In genomic region chr1:1419812-1420653, GRCh38 we compare ENCODE assay signal across 9 cellular contexts. TPM values are rescaled to one million over a fixed set of nuclear protein-coding genes. Genes with fewer than 3 reads are reported as not detected.
A peak's percentile ranks its signal among the peaks of the same experiment; 100 is the strongest.
DNase-seq lines count a peak whose midpoint lies in the region; ATAC-seq and TF ChIP-seq lines count a peak whose summit lies in the region.
"Had no signal": no experiment of that assay in that cellular context is flagged by ENCODE, and none has a peak within 500 bp of the region (broad histone marks: within the 10 kb centered on the region; RNA-seq: fewer than 3 reads in every experiment).

No MANE protein-coding gene starts in this region.

- H3K23ac ChIP-seq in IMR-90 (ENCODE audit: low read depth, low read length), result no peak overlapping the region

- no peak overlapping the region for H2AK9ac ChIP-seq in IMR-90 (replicated peaks; ENCODE audit: low read depth, low read length, poor library complexity)

- H3K4me1 Mint-ChIP-seq in Caco-2 (ENCODE audit: low read depth, unreplicated experiment), result no peaks in the 10 kb centered on the region

- H2AFZ ChIP-seq in IMR-90 (replicated peaks; ENCODE audit: low read length, poor library complexity), result peak overlapping the region; percentile 86

- H2BK15ac ChIP-seq in IMR-90 (ENCODE audit: low read depth, low read length), result no peak overlapping the region

- no peak overlapping the region for H2BK5ac ChIP-seq in IMR-90 (ENCODE audit: low read depth, low read length, poor library complexity, severe bottlenecking)

- intact Hi-C loops in IMR-90 (cut with micrococcal nuclease) (no loop called here), colonic mucosa (cut with DNase I) (no loop called here), left lung (cut with DNase I) (no loop called here), Caco-2 (cut with micrococcal nuclease; ENCODE audit: unreplicated experiment) (no loop called here)

- no peak for TF ChIP-seq POLR2A in IMR-90 (IDR thresholded peaks at IDR 0.05; ENCODE audit: low read depth, low read length)

- H2BK20ac ChIP-seq in IMR-90 (ENCODE audit: low read depth, low read length), result no peak overlapping the region

- no peak overlapping the region for H2AK5ac ChIP-seq in IMR-90 (ENCODE audit: low read depth, low read length)

- no peaks in the 10 kb centered on the region for H3K9me3 ChIP-seq in IMR-90 (ENCODE audit: control insufficient read depth, insufficient read depth, low read length)
- H3K9me3 ChIP-seq in colonic mucosa, result no peaks in the 10 kb centered on the region
- H3K9me3 ChIP-seq in left lung, result no peaks in the 10 kb centered on the region
- H3K9me3 ChIP-seq in stomach smooth muscle (ENCODE audit: control insufficient read depth in 2 of 2, low read length in 2 of 2), result no peaks in the 10 kb centered on the region
- no peaks in the 10 kb centered on the region for H3K9me3 ChIP-seq in Caco-2
- H3K9me3 ChIP-seq: SJCRH30 had no signal

- TF ChIP-seq CTCF in IMR-90 (conservative IDR thresholded peaks at IDR 0.05; ENCODE audit: low read depth, low read length) (no peak), colonic mucosa (IDR thresholded peaks at IDR 0.05) (no peak), left lung (IDR thresholded peaks at IDR 0.05) (no peak), Caco-2 (IDR thresholded peaks at IDR 0.05; ENCODE audit: insufficient read depth in 1 of 2, low read depth in 1 of 2, low read length in 1 of 2, severe bottlenecking in 1 of 2, unreplicated experiment in 1 of 2) (no peak)

- no peak overlapping the region for H3K4ac ChIP-seq in IMR-90 (ENCODE audit: low read depth, low read length)

- CTCF ChIA-PET in IMR-90 (lab: Yijun Ruan, JAX) (no interaction called here), Caco-2 (lab: Charles Lee) (interaction anchor here (0.5 kb wide), 1 partner anchor 86 kb away, joined by 3 read pairs; no protein-coding TSS in a partner anchor)

- H3K4me1 ChIP-seq in IMR-90 (ENCODE audit: control insufficient read depth, insufficient read depth, low read length) (peaks cover 3% of the 10 kb centered on the region; the same call in 1 of the 2 replicates), colonic mucosa (no peaks in the 10 kb centered on the region), left lung (peaks cover 0 to 18% of the 10 kb centered on the region in 2 donors), stomach smooth muscle (ENCODE audit: control insufficient read depth, insufficient read depth, low read length) (peaks cover 16% of the 10 kb centered on the region), Caco-2 (peaks cover 25% of the 10 kb centered on the region)

- 27% methylated on average over 67 of the region's 112 CpGs; no CpG with 5 or more reads in 1 of the 2 experiments for WGBS in IMR-90 (ENCODE audit: extremely low coverage in 2 of 2, insufficient read length in 1 of 2), 2 experiments

- H4K8ac ChIP-seq in IMR-90 (ENCODE audit: low read depth in 2 of 2, low read length in 2 of 2), result no peak overlapping the region

- peak; percentile 64 for ATAC-seq in IMR-90 (ENCODE audit: low read depth)
- peak; percentile 58 for ATAC-seq in left lung
- no peak for ATAC-seq in HG03139 (IDR thresholded peaks at IDR 0.05; ENCODE audit: unreplicated experiment)

- no peak overlapping the region for H3K56ac ChIP-seq in IMR-90 (ENCODE audit: extremely low read depth, insufficient read depth, low read length)

- no peaks in the 10 kb centered on the region for H3K9me3 Mint-ChIP-seq in Caco-2 (ENCODE audit: unreplicated experiment)

- H3K36me3 ChIP-seq in IMR-90 (ENCODE audit: control insufficient read depth, insufficient read depth, low read length) (no peaks in the 10 kb centered on the region), colonic mucosa (no peaks in the 10 kb centered on the region), left lung (no peaks in the 10 kb centered on the region), stomach smooth muscle (ENCODE audit: control insufficient read depth in 2 of 2, insufficient read depth in 2 of 2, low read length in 2 of 2) (no peaks in the 10 kb centered on the region), Caco-2 (ENCODE audit: control insufficient read depth, insufficient read depth, low read length) (no peaks in the 10 kb centered on the region)
- H3K36me3 ChIP-seq: SJCRH30 had no signal

- H3K4me3 Mint-ChIP-seq in Caco-2 (ENCODE audit: unreplicated experiment), result no peak overlapping the region

- H3K4me3 ChIP-seq in IMR-90 (ENCODE audit: insufficient read depth, low read depth, low read length), result no peak overlapping the region
- H3K4me3 ChIP-seq in colonic mucosa, result peak overlapping the region; percentile 22
- H3K4me3 ChIP-seq in left lung, result peak overlapping the region; percentile 29 to 41
- H3K4me3 ChIP-seq in stomach smooth muscle (ENCODE audit: low read length in 2 of 2), result peak overlapping the region; percentile 4 to 71
- H3K4me3 ChIP-seq in Caco-2 (ENCODE audit: low read depth, low read length), result no peak overlapping the region

- H3K36me3 Mint-ChIP-seq in Caco-2 (ENCODE audit: insufficient read depth, unreplicated experiment), result no peaks in the 10 kb centered on the region

- no peaks in the 10 kb centered on the region for H3K27me3 Mint-ChIP-seq in Caco-2 (ENCODE audit: insufficient read depth, unreplicated experiment)

- H3K9me1 ChIP-seq in IMR-90 (ENCODE audit: insufficient read depth, low read length), result no peaks in the 10 kb centered on the region

- H3K9ac ChIP-seq in IMR-90 (ENCODE audit: low read depth, low read length), result no peak overlapping the region
- H3K9ac ChIP-seq in colonic mucosa (ENCODE audit: low read depth in 2 of 2, low read length in 2 of 2), result peak overlapping the region in 1 of 2 donors; percentile 66
- peak overlapping the region; percentile 50 to 80 for H3K9ac ChIP-seq in stomach smooth muscle (ENCODE audit: low read length in 2 of 2)

- POLR2A ChIA-PET in IMR-90 (lab: Charles Lee; ENCODE audit: unreplicated experiment), result no interaction called here
- POLR2A ChIA-PET in Caco-2 (lab: Charles Lee), result no interaction called here

- no peak overlapping the region for H4K91ac ChIP-seq in IMR-90 (ENCODE audit: insufficient read depth, low read depth, low read length)

- H3K79me1 ChIP-seq in IMR-90 (ENCODE audit: low read depth in 1 of 2, low read length in 2 of 2), result no peaks in the 10 kb centered on the region

- no peaks in the 10 kb centered on the region for H4K20me1 ChIP-seq in IMR-90 (ENCODE audit: insufficient read depth, low read length)

- no peak overlapping the region for H3K18ac ChIP-seq in IMR-90 (ENCODE audit: low read depth, low read length)

- H3K27ac ChIP-seq in IMR-90 (ENCODE audit: insufficient read depth, low read length), result no peak overlapping the region
- H3K27ac ChIP-seq in colonic mucosa, result peak overlapping the region; percentile 40
- H3K27ac ChIP-seq in left lung, result peak overlapping the region; percentile 69 to 77
- peak overlapping the region; percentile 53 for H3K27ac ChIP-seq in stomach smooth muscle (ENCODE audit: low read length)

- H3K27ac Mint-ChIP-seq in Caco-2 (ENCODE audit: unreplicated experiment), result no peak overlapping the region

- DNase-seq in IMR-90 (no peak), colonic mucosa (no peak), left lung (peak in 1 of 2 donors; percentile 82), T-helper 9 cell (no peak), Caco-2 (no peak)
- no peak for DNase-seq in activated naive CD4-positive, alpha-beta T cell treated with anti-CD3 and anti-CD28 coated beads, Interleukin-2, amount 50 U/mL, for 16 hours
- DNase-seq: SJCRH30 had no signal

- dilution Hi-C loops in IMR-90 (cut with HindIII; ENCODE audit: low sequenced_read_pairs, unreplicated experiment), result no loop called here

- H3K14ac ChIP-seq in IMR-90 (replicated peaks; ENCODE audit: low read depth, low read length), result no peak overlapping the region

- TF ChIP-seq RAD21 in IMR-90 (IDR thresholded peaks at IDR 0.05; ENCODE audit: low read length), result no peak

- no TSS peak for BruUV-seq in IMR-90 (replicated peaks; lab: Mats Ljungman, UMichigan)
- no TSS peak for BruUV-seq in Caco-2 (replicated peaks; lab: Mats Ljungman, UMichigan)

- H3K27me3 ChIP-seq in IMR-90 (ENCODE audit: control insufficient read depth, insufficient read depth, low read length) (no peaks in the 10 kb centered on the region), colonic mucosa (no peaks in the 10 kb centered on the region), left lung (peaks cover 0 to 23% of the 10 kb centered on the region in 2 donors), stomach smooth muscle (ENCODE audit: control insufficient read depth in 1 of 2, insufficient read depth in 2 of 2, low read length in 2 of 2) (no peaks in the 10 kb centered on the region), Caco-2 (replicated peaks; ENCODE audit: control insufficient read depth, insufficient read depth, low read length) (no peaks in the 10 kb centered on the region)
- H3K27me3 ChIP-seq: SJCRH30 had no signal

- no peak overlapping the region for H2BK120ac ChIP-seq in IMR-90 (ENCODE audit: low read depth, low read length)

- H4K5ac ChIP-seq in IMR-90 (ENCODE audit: low read depth, low read length), result no peak overlapping the region

- H3K4me2 ChIP-seq in IMR-90 (ENCODE audit: low read depth, low read length), result no peak overlapping the region

- in situ Hi-C loops in IMR-90 (cut with MboI; ENCODE audit: low sequenced_read_pairs), result no loop called here

RNA-seq across cellular contexts. Expression of gene ANKRD65, which starts 1.0 kb away (rescaled TPM):
- total RNA-seq in IMR-90 (2012; rRNA removed), result under 0.01 TPM in 1 of 2 replicates, not detected in the other
- 0.09 and 0.11 TPM in 2 replicates for polyA plus RNA-seq in IMR-90 (2012; rRNA removed)
- 0.03 and 0.10 TPM in 2 replicates for polyA plus RNA-seq in IMR-90 (2012; cell fraction: cytosol; rRNA removed)
- 0.17 and 0.24 TPM in 2 replicates for polyA plus RNA-seq in IMR-90 (2012; cell fraction: nucleus; rRNA removed; ENCODE audit: low replicate concordance)
- 1 to 10 TPM in 1 of 2 donors, under 1 TPM in 1; 0.57 to 2.0 TPM for total RNA-seq in colonic mucosa
- total RNA-seq in left lung, result 10 to 100 TPM; 18.4 to 35.2 TPM
- total RNA-seq in Caco-2 (2022), result 1.6 and 3.2 TPM in 2 replicates

RNA-seq across cellular contexts. Expression of gene MRPL20, which starts 12.9 kb away (rescaled TPM):
- 141 and 149 TPM in 2 replicates for total RNA-seq in IMR-90 (2012; rRNA removed)
- polyA plus RNA-seq in IMR-90 (2012; rRNA removed), result 157 and 172 TPM in 2 replicates
- polyA plus RNA-seq in IMR-90 (2012; cell fraction: cytosol; rRNA removed), result 121 and 215 TPM in 2 replicates
- 86.1 and 87.0 TPM in 2 replicates for polyA plus RNA-seq in IMR-90 (2012; cell fraction: nucleus; rRNA removed; ENCODE audit: low replicate concordance)
- total RNA-seq in colonic mucosa, result 100 to 1,000 TPM in 1 of 2 donors, 10 to 100 TPM in 1; 88.1 to 143 TPM
- 100 to 1,000 TPM in 1 of 2 donors, 10 to 100 TPM in 1; 69.5 to 103 TPM for total RNA-seq in left lung
- 109 and 110 TPM in 2 replicates for total RNA-seq in Caco-2 (2022)

RNA-seq across cellular contexts. Expression of gene VWA1, which starts 15.5 kb away (rescaled TPM):
- 0.83 and 1.1 TPM in 2 replicates for total RNA-seq in IMR-90 (2012; rRNA removed)
- polyA plus RNA-seq in IMR-90 (2012; rRNA removed), result 6.1 and 9.2 TPM in 2 replicates
- polyA plus RNA-seq in IMR-90 (2012; cell fraction: cytosol; rRNA removed), result 6.9 and 16.6 TPM in 2 replicates
- polyA plus RNA-seq in IMR-90 (2012; cell fraction: nucleus; rRNA removed; ENCODE audit: low replicate concordance), result 5.7 and 10.7 TPM in 2 replicates
- total RNA-seq in colonic mucosa, result 10 to 100 TPM; 43.5 to 74.0 TPM
- total RNA-seq in left lung, result 100 to 1,000 TPM; 113 to 147 TPM
- total RNA-seq in Caco-2 (2022), result 73.7 and 74.7 TPM in 2 replicates

RNA-seq across cellular contexts. Expression of gene CCNL2, which starts 20.9 kb away (rescaled TPM):
- total RNA-seq in IMR-90 (2012; rRNA removed) (53.9 and 61.1 TPM in 2 replicates), colonic mucosa (100 to 1,000 TPM in 1 of 2 donors, 10 to 100 TPM in 1; 92.3 to 104 TPM), left lung (100 to 1,000 TPM; 142 to 161 TPM), Caco-2 (2022) (145 and 147 TPM in 2 replicates)
- 209 and 239 TPM in 2 replicates for polyA plus RNA-seq in IMR-90 (2012; rRNA removed)
- polyA plus RNA-seq in IMR-90 (2012; cell fraction: cytosol; rRNA removed), result 37.1 and 43.3 TPM in 2 replicates
- 2,162 and 3,411 TPM in 2 replicates for polyA plus RNA-seq in IMR-90 (2012; cell fraction: nucleus; rRNA removed; ENCODE audit: low replicate concordance)

RNA-seq across cellular contexts. Expression of gene ATAD3C, which starts 29.5 kb away (rescaled TPM):
- total RNA-seq in IMR-90 (2012; rRNA removed) (not detected in 2 replicates), colonic mucosa (under 1 TPM; 0.16 to 0.64 TPM), left lung (10 to 100 TPM in 1 of 2 donors, 1 to 10 TPM in 1; 9.9 to 14.9 TPM), Caco-2 (2022) (0.84 and 0.95 TPM in 2 replicates)
- not detected in 2 replicates for polyA plus RNA-seq in IMR-90 (2012; rRNA removed)
- polyA plus RNA-seq in IMR-90 (2012; cell fraction: cytosol; rRNA removed), result not detected in 2 replicates
- 0.16 and 0.21 TPM in 2 replicates for polyA plus RNA-seq in IMR-90 (2012; cell fraction: nucleus; rRNA removed; ENCODE audit: low replicate concordance)

Comparison
In these comparisons a context has a peak if more than half of its experiments do, and no peak if none do; other contexts are left out.
1. H3K4me3 ChIP-seq: peak in colonic mucosa (single experiment), left lung (2 of 2) and stomach smooth muscle (2 of 2); none in IMR-90 (single experiment) and Caco-2 (single experiment).
2. RNA of gene VWA1, which starts 15.5 kb away (total RNA-seq): 113 to 147 TPM in left lung, 73.7 to 74.7 TPM in Caco-2 and 43.5 to 74.0 TPM in colonic mucosa; 0.83 to 1.1 TPM in IMR-90; every median in the first group is over 10 times any median in the second.